ENCODE assay signal across 1 cellular context in the genomic region with DNA sequence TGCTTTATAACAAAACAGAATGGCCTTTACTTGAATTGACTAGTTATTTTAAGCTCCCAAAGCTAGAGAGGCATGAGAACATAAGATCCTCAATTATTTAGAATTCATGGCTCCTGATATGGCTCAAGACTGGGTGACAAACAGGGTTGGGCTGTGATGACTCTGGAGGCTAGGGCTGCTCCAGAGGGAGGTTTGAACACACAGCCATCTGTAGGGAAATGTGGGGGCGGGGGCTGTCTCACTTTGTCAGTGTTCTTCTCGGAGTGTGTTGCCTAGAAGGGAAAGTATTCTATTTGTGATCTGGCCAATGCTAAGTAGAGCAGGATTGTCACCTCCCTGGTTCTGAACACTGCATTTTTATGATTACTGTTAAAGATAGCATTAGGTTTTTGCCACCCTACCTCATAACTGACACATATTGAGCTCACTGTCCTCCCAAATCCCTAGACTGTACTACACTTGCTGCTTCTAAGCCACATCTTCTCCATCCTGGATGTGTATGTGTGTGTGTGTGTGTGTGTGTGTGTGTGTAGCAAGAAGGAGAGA.
TF ChIP-seq lines count a peak whose summit lies in the region.

No MANE protein-coding gene starts in this region.

TF ChIP-seq in K562, 482 proteins besides CTCF, POLR2A, EP300 and RAD21 (continues in another document):
- TF ChIP-seq NFATC3 (IDR thresholded peaks at IDR 0.05) (no peak), GTF2F1 (IDR thresholded peaks at IDR 0.05; ENCODE audit: low read depth, low read length) (no peak), ZNF12 (CRISPR knock-in tag; IDR thresholded peaks at IDR 0.05) (no peak), ADNP (tag; IDR thresholded peaks at IDR 0.05) (no peak), TAF15 (IDR thresholded peaks at IDR 0.05; ENCODE audit: low read depth, low read length) (no peak), SAP30 (IDR thresholded peaks at IDR 0.05; ENCODE audit: borderline replicate concordance, insufficient read depth, low read depth, low read length, poor library complexity, severe bottlenecking) (no peak), PHB (CRISPR knock-in tag; IDR thresholded peaks at IDR 0.05) (no peak), CHCHD3 (CRISPR knock-in tag; IDR thresholded peaks at IDR 0.05) (no peak), ZNF696 (CRISPR knock-in tag; conservative IDR thresholded peaks at IDR 0.05) (no peak), HMBOX1 (IDR thresholded peaks at IDR 0.05) (peak; percentile 31; the same call in 1 of the 2 replicates), CBFA2T2 (conservative IDR thresholded peaks at IDR 0.05) (no peak), BCL6 (CRISPR knock-in tag; IDR thresholded peaks at IDR 0.05) (no peak), HCFC1 (IDR thresholded peaks at IDR 0.05; ENCODE audit: low read depth, low read length) (no peak), FOS (IDR thresholded peaks at IDR 0.05; ENCODE audit: extremely low read depth, insufficient read length) (no peak), FOXP1 (CRISPR knock-in tag; IDR thresholded peaks at IDR 0.05) (no peak), ZNF165 (CRISPR knock-in tag; IDR thresholded peaks at IDR 0.05; ENCODE audit: borderline replicate concordance) (no peak), ZNF239 (CRISPR knock-in tag; IDR thresholded peaks at IDR 0.05) (0 out of 2 replicates have a peak, but pooled peaks have one; percentile 9), OTX1 (CRISPR knock-in tag; IDR thresholded peaks at IDR 0.05) (no peak), NR2C2 (CRISPR knock-in tag; IDR thresholded peaks at IDR 0.05) (no peak), NR2C2 (tag; IDR thresholded peaks at IDR 0.05) (no peak), CBX2 (IDR thresholded peaks at IDR 0.05; ENCODE audit: insufficient read depth, low read length, poor library complexity, severe bottlenecking) (no peak), RCOR1 (IDR thresholded peaks at IDR 0.05; ENCODE audit: borderline replicate concordance in 1 of 2, low read depth in 2 of 2, low read length in 2 of 2) (no peak), FOXJ3 (CRISPR knock-in tag; IDR thresholded peaks at IDR 0.05) (no peak), CBX1 (IDR thresholded peaks at IDR 0.05; ENCODE audit: low read depth) (no peak), SMAD1 (IDR thresholded peaks at IDR 0.05; ENCODE audit: low read depth, low read length, partially characterized antibody) (no peak), ZNF282 (CRISPR knock-in tag; IDR thresholded peaks at IDR 0.05) (no peak), SMARCA5 (IDR thresholded peaks at IDR 0.05) (no peak), ZNF561 (CRISPR knock-in tag; conservative IDR thresholded peaks at IDR 0.05) (no peak), RBFOX2 (IDR thresholded peaks at IDR 0.05; ENCODE audit: low read depth, low read length) (no peak), USF2 (CRISPR knock-in tag; IDR thresholded peaks at IDR 0.05) (no peak), TAF1 (IDR thresholded peaks at IDR 0.05; ENCODE audit: control insufficient read depth, extremely low read depth, insufficient read depth, low read length, severe bottlenecking) (no peak), SMARCC2 (IDR thresholded peaks at IDR 0.05; ENCODE audit: low read depth) (no peak), NFIC (IDR thresholded peaks at IDR 0.05) (no peak), ZNF589 (CRISPR knock-in tag; IDR thresholded peaks at IDR 0.05; ENCODE audit: low read depth) (peak; percentile 46; the same call in 1 of the 2 replicates), SNIP1 (IDR thresholded peaks at IDR 0.05; ENCODE audit: low read depth) (no peak), MEF2A (IDR thresholded peaks at IDR 0.05; ENCODE audit: control insufficient read depth, low read depth, low read length) (no peak), ZFP36 (IDR thresholded peaks at IDR 0.05; ENCODE audit: low read depth, low read length, partially characterized antibody) (no peak), TGIF2 (CRISPR knock-in tag; IDR thresholded peaks at IDR 0.05) (no peak), PTTG1 (tag; IDR thresholded peaks at IDR 0.05; ENCODE audit: low read depth) (peak; percentile 29; the same call in 1 of the 2 replicates), CBFB (CRISPR knock-in tag; IDR thresholded peaks at IDR 0.05) (no peak), NFRKB (IDR thresholded peaks at IDR 0.05; ENCODE audit: low read depth) (0 out of 2 replicates have a peak, but pooled peaks have one; percentile 60), PHF8 (IDR thresholded peaks at IDR 0.05; ENCODE audit: borderline replicate concordance, low read length) (no peak), DMBX1 (CRISPR knock-in tag; IDR thresholded peaks at IDR 0.05; ENCODE audit: borderline replicate concordance) (peak; percentile 79), GTF2A2 (tag; IDR thresholded peaks at IDR 0.05) (no peak), ZKSCAN8 (CRISPR knock-in tag; IDR thresholded peaks at IDR 0.05) (peak; percentile 66; the same call in 1 of the 2 replicates), SIN3B (IDR thresholded peaks at IDR 0.05; ENCODE audit: low read depth) (no peak)
- TF ChIP-seq, protein P1, sequence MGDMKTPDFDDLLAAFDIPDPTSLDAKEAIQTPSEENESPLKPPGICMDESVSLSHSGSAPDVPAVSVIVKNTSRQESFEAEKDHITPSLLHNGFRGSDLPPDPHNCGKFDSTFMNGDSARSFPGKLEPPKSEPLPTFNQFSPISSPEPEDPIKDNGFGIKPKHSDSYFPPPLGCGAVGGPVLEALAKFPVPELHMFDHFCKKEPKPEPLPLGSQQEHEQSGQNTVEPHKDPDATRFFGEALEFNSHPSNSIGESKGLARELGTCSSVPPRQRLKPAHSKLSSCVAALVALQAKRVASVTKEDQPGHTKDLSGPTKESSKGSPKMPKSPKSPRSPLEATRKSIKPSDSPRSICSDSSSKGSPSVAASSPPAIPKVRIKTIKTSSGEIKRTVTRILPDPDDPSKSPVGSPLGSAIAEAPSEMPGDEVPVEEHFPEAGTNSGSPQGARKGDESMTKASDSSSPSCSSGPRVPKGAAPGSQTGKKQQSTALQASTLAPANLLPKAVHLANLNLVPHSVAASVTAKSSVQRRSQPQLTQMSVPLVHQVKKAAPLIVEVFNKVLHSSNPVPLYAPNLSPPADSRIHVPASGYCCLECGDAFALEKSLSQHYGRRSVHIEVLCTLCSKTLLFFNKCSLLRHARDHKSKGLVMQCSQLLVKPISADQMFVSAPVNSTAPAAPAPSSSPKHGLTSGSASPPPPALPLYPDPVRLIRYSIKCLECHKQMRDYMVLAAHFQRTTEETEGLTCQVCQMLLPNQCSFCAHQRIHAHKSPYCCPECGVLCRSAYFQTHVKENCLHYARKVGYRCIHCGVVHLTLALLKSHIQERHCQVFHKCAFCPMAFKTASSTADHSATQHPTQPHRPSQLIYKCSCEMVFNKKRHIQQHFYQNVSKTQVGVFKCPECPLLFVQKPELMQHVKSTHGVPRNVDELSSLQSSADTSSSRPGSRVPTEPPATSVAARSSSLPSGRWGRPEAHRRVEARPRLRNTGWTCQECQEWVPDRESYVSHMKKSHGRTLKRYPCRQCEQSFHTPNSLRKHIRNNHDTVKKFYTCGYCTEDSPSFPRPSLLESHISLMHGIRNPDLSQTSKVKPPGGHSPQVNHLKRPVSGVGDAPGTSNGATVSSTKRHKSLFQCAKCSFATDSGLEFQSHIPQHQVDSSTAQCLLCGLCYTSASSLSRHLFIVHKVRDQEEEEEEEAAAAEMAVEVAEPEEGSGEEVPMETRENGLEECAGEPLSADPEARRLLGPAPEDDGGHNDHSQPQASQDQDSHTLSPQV (IDR thresholded peaks at IDR 0.05), result peak; percentile 80
- TF ChIP-seq, protein P2, sequence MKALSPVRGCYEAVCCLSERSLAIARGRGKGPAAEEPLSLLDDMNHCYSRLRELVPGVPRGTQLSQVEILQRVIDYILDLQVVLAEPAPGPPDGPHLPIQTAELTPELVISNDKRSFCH (CRISPR knock-in tag; IDR thresholded peaks at IDR 0.05), result no peak
- TF ChIP-seq, protein P2 (tag; IDR thresholded peaks at IDR 0.05), result 0 out of 2 replicates have a peak, but pooled peaks have one; percentile 32
- TF ChIP-seq, protein P3, sequence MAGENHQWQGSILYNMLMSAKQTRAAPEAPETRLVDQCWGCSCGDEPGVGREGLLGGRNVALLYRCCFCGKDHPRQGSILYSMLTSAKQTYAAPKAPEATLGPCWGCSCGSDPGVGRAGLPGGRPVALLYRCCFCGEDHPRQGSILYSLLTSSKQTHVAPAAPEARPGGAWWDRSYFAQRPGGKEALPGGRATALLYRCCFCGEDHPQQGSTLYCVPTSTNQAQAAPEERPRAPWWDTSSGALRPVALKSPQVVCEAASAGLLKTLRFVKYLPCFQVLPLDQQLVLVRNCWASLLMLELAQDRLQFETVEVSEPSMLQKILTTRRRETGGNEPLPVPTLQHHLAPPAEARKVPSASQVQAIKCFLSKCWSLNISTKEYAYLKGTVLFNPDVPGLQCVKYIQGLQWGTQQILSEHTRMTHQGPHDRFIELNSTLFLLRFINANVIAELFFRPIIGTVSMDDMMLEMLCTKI (IDR thresholded peaks at IDR 0.05; ENCODE audit: partially characterized antibody), result no peak
- TF ChIP-seq, protein P4, sequence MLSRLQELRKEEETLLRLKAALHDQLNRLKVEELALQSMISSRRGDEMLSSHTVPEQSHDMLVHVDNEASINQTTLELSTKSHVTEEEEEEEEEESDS (CRISPR knock-in tag; IDR thresholded peaks at IDR 0.05), result no peak
- TF ChIP-seq, protein P5, sequence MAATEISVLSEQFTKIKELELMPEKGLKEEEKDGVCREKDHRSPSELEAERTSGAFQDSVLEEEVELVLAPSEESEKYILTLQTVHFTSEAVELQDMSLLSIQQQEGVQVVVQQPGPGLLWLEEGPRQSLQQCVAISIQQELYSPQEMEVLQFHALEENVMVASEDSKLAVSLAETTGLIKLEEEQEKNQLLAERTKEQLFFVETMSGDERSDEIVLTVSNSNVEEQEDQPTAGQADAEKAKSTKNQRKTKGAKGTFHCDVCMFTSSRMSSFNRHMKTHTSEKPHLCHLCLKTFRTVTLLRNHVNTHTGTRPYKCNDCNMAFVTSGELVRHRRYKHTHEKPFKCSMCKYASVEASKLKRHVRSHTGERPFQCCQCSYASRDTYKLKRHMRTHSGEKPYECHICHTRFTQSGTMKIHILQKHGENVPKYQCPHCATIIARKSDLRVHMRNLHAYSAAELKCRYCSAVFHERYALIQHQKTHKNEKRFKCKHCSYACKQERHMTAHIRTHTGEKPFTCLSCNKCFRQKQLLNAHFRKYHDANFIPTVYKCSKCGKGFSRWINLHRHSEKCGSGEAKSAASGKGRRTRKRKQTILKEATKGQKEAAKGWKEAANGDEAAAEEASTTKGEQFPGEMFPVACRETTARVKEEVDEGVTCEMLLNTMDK (IDR thresholded peaks at IDR 0.05; ENCODE audit: borderline replicate concordance, insufficient read depth, low read depth, low read length, poor library complexity, severe bottlenecking), result no peak
- TF ChIP-seq, protein P6, sequence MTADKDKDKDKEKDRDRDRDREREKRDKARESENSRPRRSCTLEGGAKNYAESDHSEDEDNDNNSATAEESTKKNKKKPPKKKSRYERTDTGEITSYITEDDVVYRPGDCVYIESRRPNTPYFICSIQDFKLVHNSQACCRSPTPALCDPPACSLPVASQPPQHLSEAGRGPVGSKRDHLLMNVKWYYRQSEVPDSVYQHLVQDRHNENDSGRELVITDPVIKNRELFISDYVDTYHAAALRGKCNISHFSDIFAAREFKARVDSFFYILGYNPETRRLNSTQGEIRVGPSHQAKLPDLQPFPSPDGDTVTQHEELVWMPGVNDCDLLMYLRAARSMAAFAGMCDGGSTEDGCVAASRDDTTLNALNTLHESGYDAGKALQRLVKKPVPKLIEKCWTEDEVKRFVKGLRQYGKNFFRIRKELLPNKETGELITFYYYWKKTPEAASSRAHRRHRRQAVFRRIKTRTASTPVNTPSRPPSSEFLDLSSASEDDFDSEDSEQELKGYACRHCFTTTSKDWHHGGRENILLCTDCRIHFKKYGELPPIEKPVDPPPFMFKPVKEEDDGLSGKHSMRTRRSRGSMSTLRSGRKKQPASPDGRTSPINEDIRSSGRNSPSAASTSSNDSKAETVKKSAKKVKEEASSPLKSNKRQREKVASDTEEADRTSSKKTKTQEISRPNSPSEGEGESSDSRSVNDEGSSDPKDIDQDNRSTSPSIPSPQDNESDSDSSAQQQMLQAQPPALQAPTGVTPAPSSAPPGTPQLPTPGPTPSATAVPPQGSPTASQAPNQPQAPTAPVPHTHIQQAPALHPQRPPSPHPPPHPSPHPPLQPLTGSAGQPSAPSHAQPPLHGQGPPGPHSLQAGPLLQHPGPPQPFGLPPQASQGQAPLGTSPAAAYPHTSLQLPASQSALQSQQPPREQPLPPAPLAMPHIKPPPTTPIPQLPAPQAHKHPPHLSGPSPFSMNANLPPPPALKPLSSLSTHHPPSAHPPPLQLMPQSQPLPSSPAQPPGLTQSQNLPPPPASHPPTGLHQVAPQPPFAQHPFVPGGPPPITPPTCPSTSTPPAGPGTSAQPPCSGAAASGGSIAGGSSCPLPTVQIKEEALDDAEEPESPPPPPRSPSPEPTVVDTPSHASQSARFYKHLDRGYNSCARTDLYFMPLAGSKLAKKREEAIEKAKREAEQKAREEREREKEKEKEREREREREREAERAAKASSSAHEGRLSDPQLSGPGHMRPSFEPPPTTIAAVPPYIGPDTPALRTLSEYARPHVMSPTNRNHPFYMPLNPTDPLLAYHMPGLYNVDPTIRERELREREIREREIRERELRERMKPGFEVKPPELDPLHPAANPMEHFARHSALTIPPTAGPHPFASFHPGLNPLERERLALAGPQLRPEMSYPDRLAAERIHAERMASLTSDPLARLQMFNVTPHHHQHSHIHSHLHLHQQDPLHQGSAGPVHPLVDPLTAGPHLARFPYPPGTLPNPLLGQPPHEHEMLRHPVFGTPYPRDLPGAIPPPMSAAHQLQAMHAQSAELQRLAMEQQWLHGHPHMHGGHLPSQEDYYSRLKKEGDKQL (CRISPR knock-in tag; IDR thresholded peaks at IDR 0.05; ENCODE audit: borderline replicate concordance), result no peak
- TF ChIP-seq, protein P7, sequence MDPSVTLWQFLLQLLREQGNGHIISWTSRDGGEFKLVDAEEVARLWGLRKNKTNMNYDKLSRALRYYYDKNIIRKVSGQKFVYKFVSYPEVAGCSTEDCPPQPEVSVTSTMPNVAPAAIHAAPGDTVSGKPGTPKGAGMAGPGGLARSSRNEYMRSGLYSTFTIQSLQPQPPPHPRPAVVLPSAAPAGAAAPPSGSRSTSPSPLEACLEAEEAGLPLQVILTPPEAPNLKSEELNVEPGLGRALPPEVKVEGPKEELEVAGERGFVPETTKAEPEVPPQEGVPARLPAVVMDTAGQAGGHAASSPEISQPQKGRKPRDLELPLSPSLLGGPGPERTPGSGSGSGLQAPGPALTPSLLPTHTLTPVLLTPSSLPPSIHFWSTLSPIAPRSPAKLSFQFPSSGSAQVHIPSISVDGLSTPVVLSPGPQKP (CRISPR knock-in tag; IDR thresholded peaks at IDR 0.05), result no peak
